ENCODE assay signal across 27 cellular contexts in genomic region chr10:71270821-71271220, GRCh38. TPM values are rescaled to one million over a fixed set of nuclear protein-coding genes. Genes with fewer than 3 reads are reported as not detected.
DNase-seq lines count a peak whose midpoint lies in the region; ATAC-seq and TF ChIP-seq lines count a peak whose summit lies in the region.
"Had no signal": no experiment of that assay in that cellular context is flagged by ENCODE, and none has a peak within 500 bp of the region (broad histone marks: within the 10 kb centered on the region; RNA-seq: fewer than 3 reads in every experiment).

No MANE protein-coding gene starts in this region.

- peaks cover 19% of the 10 kb centered on the region for H3K27me3 Mint-ChIP-seq in glutamatergic neuron (ENCODE audit: unreplicated experiment)
- H3K27me3 Mint-ChIP-seq: activated naive CD8-positive, alpha-beta T cell treated with anti-CD3 and anti-CD28 coated beads, Interleukin-2, amount 50 U/mL, for 24 hours; central memory CD8-positive, alpha-beta T cell had no signal

- no peaks in the 10 kb centered on the region for H3K36me3 Mint-ChIP-seq in glutamatergic neuron (ENCODE audit: unreplicated experiment)
- H3K36me3 Mint-ChIP-seq: CD8-positive, alpha-beta T cell; natural killer cell; stimulated activated naive B cell treated with anti-CD40 and anti-IgM and Interleukin-4, amounts not matched to agents 10 μg/mL and 1 μg/mL and 100 μg/mL, for 72 hours had no signal

- H3K27ac ChIP-seq in left ventricle myocardium inferior (replicated peaks) (peak overlapping the region; percentile 88), RWPE1 (peak overlapping the region; percentile 85)
- H3K27ac ChIP-seq: foreskin keratinocyte, lower lobe of right lung, skin epidermis, testis, WERI-Rb-1 had no signal

- no peak overlapping the region for H3K4me3 Mint-ChIP-seq in glutamatergic neuron (ENCODE audit: unreplicated experiment)
- H3K4me3 Mint-ChIP-seq: activated naive CD8-positive, alpha-beta T cell treated with anti-CD3 and anti-CD28 coated beads, Interleukin-2, amount 50 U/mL, for 24 hours; CD8-positive, alpha-beta T cell; central memory CD8-positive, alpha-beta T cell; dendritic cell treated with granulocyte-macrophage colony-stimulating factor and Interleukin-4, amounts not matched to agents 40 ng/mL and 50 ng/mL, for 4 days; natural killer cell; stimulated activated naive B cell treated with anti-CD40 and anti-IgM and Interleukin-4, amounts not matched to agents 10 μg/mL and 1 μg/mL and 100 μg/mL, for 72 hours had no signal

- peaks cover 82% of the 10 kb centered on the region for H3K4me1 ChIP-seq in left ventricle myocardium inferior
- H3K4me1 ChIP-seq: foreskin keratinocyte had no signal

- POLR2A ChIA-PET in RWPE1 (lab: Yijun Ruan, JAX; ENCODE audit: low non-redundant PET): no interaction called here

- no peaks in the 10 kb centered on the region for H3K9me3 ChIP-seq in left ventricle myocardium inferior (replicated peaks)
- H3K9me3 ChIP-seq: esophagus squamous epithelium, heart left ventricle, lower lobe of right lung, mucosa of descending colon, testis had no signal

- H3K36me3 ChIP-seq in left ventricle myocardium inferior: no peaks in the 10 kb centered on the region
- H3K36me3 ChIP-seq: esophagus squamous epithelium, heart left ventricle, lower lobe of right lung, WERI-Rb-1 had no signal

- peak overlapping the region; percentile 70 for H3K27ac Mint-ChIP-seq in glutamatergic neuron (ENCODE audit: unreplicated experiment)
- H3K27ac Mint-ChIP-seq: activated naive CD8-positive, alpha-beta T cell treated with anti-CD3 and anti-CD28 coated beads, Interleukin-2, amount 50 U/mL, for 24 hours; CD8-positive, alpha-beta T cell; natural killer cell; stimulated activated naive B cell treated with anti-CD40 and anti-IgM and Interleukin-4, amounts not matched to agents 10 μg/mL and 1 μg/mL and 100 μg/mL, for 72 hours had no signal

- peaks cover 12% of the 10 kb centered on the region for H3K9me3 Mint-ChIP-seq in glutamatergic neuron (ENCODE audit: unreplicated experiment)
- H3K9me3 Mint-ChIP-seq: activated naive CD8-positive, alpha-beta T cell treated with anti-CD3 and anti-CD28 coated beads, Interleukin-2, amount 50 U/mL, for 24 hours; CD8-positive, alpha-beta T cell; central memory CD8-positive, alpha-beta T cell; dendritic cell treated with granulocyte-macrophage colony-stimulating factor and Interleukin-4, amounts not matched to agents 40 ng/mL and 50 ng/mL, for 4 days; natural killer cell; stimulated activated naive B cell treated with anti-CD40 and anti-IgM and Interleukin-4, amounts not matched to agents 10 μg/mL and 1 μg/mL and 100 μg/mL, for 72 hours had no signal

- no peaks in the 10 kb centered on the region for H3K27me3 ChIP-seq in left ventricle myocardium inferior (ENCODE audit: low read depth)
- H3K27me3 ChIP-seq: esophagus squamous epithelium, heart left ventricle, testis had no signal

- peaks cover 38% of the 10 kb centered on the region for H3K4me1 Mint-ChIP-seq in glutamatergic neuron (ENCODE audit: low read depth, unreplicated experiment)
- H3K4me1 Mint-ChIP-seq: activated naive CD8-positive, alpha-beta T cell treated with anti-CD3 and anti-CD28 coated beads, Interleukin-2, amount 50 U/mL, for 24 hours; central memory CD8-positive, alpha-beta T cell had no signal

- DNase-seq in left ventricle myocardium inferior (no peak), left ventricle myocardium superior (no peak), RWPE1 (ENCODE audit: low spot score) (no peak), glutamatergic neuron (no peak), SW480 (ENCODE audit: low spot score) (no peak), NCI-H1048 (lab: John Stamatoyannopoulos, UW) (no peak)
- DNase-seq: activated gamma-delta T cell treated with Interleukin-2 at 50 U/mL for 16 hours; DMS 273 treated with DMSO at 0.1 percent for 48 hours; esophagus squamous epithelium; foreskin keratinocyte; lower lobe of right lung; natural killer cell; NCI-H1417 treated with DMSO at 0.1 percent for 48 hours; NCI-H2029 treated with DMSO at 0.1 percent for 48 hours; NCI-H524 treated with DMSO at 0.1 percent for 48 hours; stimulated activated naive B cell treated with anti-CD40 and anti-IgM and Interleukin-4, amounts not matched to agents 10 μg/mL and 1 μg/mL and 100 μg/mL, for 72 hours had no signal

- ATAC-seq in left ventricle myocardium superior: no peak
- ATAC-seq in GM18517 (IDR thresholded peaks at IDR 0.05; ENCODE audit: unreplicated experiment): no peak

- TF ChIP-seq CTCF in left ventricle myocardium inferior (IDR thresholded peaks at IDR 0.05; ENCODE audit: borderline replicate concordance) (no peak), RWPE1 (conservative IDR thresholded peaks at IDR 0.05; ENCODE audit: low read depth) (no peak), glutamatergic neuron (IDR thresholded peaks at IDR 0.05; ENCODE audit: partially characterized antibody, unreplicated experiment) (no peak)

- CTCF ChIA-PET in RWPE1 (lab: Yijun Ruan, JAX): interaction anchor here (0.6 to 1.9 kb wide), 10 partner anchors 8 to 346 kb away, joined by 3 to 9 read pairs (median 4); no protein-coding TSS in a partner anchor

- intact Hi-C loops in left ventricle myocardium inferior (cut with micrococcal nuclease): no loop called here
- intact Hi-C loops in left ventricle myocardium superior (cut with micrococcal nuclease): loop anchor here (5.0 kb wide), 1 partner anchor 59 kb away; the partner anchor contains the start of gene UNC5B

- no peak overlapping the region for H3K4me3 ChIP-seq in left ventricle myocardium inferior
- H3K4me3 ChIP-seq: esophagus squamous epithelium, GM12878, heart left ventricle, lower lobe of right lung, mucosa of descending colon, skin epidermis, testis had no signal

RNA-seq across cellular contexts. Expression of gene SLC29A3, which starts 48.2 kb away (rescaled TPM):
- total RNA-seq in left ventricle myocardium inferior (1.7 TPM), left ventricle myocardium superior (2.0 TPM), glutamatergic neuron (ENCODE audit: unreplicated experiment) (7.8 TPM)

RNA-seq across cellular contexts. Expression of gene UNC5B, which starts 58.5 kb away (rescaled TPM):
- total RNA-seq in left ventricle myocardium inferior: 15.6 TPM
- total RNA-seq in left ventricle myocardium superior: 12.8 TPM
- total RNA-seq in glutamatergic neuron (ENCODE audit: unreplicated experiment): 22.6 TPM
